ENCODE assay signal across 8 cellular contexts in the genomic region with DNA sequence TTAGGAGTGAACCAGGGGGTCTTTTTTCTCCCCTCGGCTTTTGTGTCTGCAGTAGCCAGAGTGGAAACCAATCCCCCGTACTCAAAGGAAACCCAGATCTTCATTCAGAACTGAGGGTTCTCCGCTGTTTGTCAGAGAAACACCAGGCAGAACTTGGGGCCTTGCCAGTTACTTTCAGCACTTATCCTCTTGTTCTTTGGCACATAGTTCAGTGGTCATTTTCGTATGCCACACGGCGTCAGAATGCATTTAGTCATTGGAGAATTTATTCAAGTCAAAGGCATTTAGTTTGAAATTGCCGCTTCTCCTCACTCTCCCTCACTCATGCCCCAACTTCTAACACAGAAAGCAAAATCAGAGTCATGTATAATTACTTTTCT.
DNase-seq lines count a peak whose midpoint lies in the region; ATAC-seq lines count a peak whose summit lies in the region.

No MANE protein-coding gene starts in this region.

- no peaks in the 10 kb centered on the region for H3K36me3 ChIP-seq in muscle layer of colon (ENCODE audit: insufficient read depth, low read length)

- intact Hi-C loops in Right ventricle myocardium inferior (cut with DNase I): loop anchor here (5.0 to 10.0 kb wide), 2 partner anchors 101 to 117 kb away; partner anchors contain the start of gene CABLES1
- intact Hi-C loops in cardiac septum (cut with DNase I): no loop called here

- no peaks in the 10 kb centered on the region for H3K27me3 ChIP-seq in muscle layer of colon (ENCODE audit: control insufficient read depth in 1 of 2, insufficient read depth in 2 of 2, low read length in 2 of 2)

- peaks cover 21% of the 10 kb centered on the region for H3K4me1 ChIP-seq in muscle layer of colon (ENCODE audit: insufficient read depth, low read length)

- H3K9me3 ChIP-seq in muscle layer of colon (ENCODE audit: low read length): no peaks in the 10 kb centered on the region

- H3K27ac ChIP-seq in muscle layer of colon (ENCODE audit: low read depth, low read length): peak overlapping the region; percentile 71

- DNase-seq in Right ventricle myocardium inferior (ENCODE audit: missing footprints) (no peak), cardiac septum (ENCODE audit: low spot score) (no peak), dermis blood vessel endothelial cell (peak; percentile 73), MV-4-11 (lab: John Stamatoyannopoulos, UW) (no peak)
- DNase-seq in activated effector memory CD4-positive, alpha-beta T cell treated with Interleukin-2 at 50 U/mL for 16 hours: no peak

- H3K9ac ChIP-seq in muscle layer of colon (ENCODE audit: low read length): no peak overlapping the region

- H3K4me3 ChIP-seq in muscle layer of colon (ENCODE audit: low read depth in 1 of 2, low read length in 2 of 2): peak overlapping the region; percentile 4 to 58

- peak; percentile 47 for ATAC-seq in Right ventricle myocardium inferior
- no peak for ATAC-seq in GM18517 (IDR thresholded peaks at IDR 0.05; ENCODE audit: unreplicated experiment)
- ATAC-seq in HG03159 (IDR thresholded peaks at IDR 0.05; ENCODE audit: unreplicated experiment): no peak
